8 cellular contexts compared by ENCODE assay signal in genomic region chr6:104527761-104528415, GRCh38.
DNase-seq lines count a peak whose midpoint lies in the region; ATAC-seq and TF ChIP-seq lines count a peak whose summit lies in the region.

No MANE protein-coding gene starts in this region.

- H3K27ac ChIP-seq in GM23248 (no peak overlapping the region), hepatocyte (peak overlapping the region; percentile 67)

- H3K27me3 Mint-ChIP-seq in T-helper 17 cell, result peaks cover 42% of the 10 kb centered on the region
- peaks cover 0 to 3% of the 10 kb centered on the region in 2 donors for H3K27me3 Mint-ChIP-seq in natural killer cell (ENCODE audit: low read depth in 2 of 2)

- intact Hi-C loops in posterior vena cava (cut with DNase I), result loop anchor here in 1 of 2 donors (5.0 kb wide), 1 partner anchor 1656 kb away; no protein-coding TSS in a partner anchor
- intact Hi-C loops in natural killer cell (cut with micrococcal nuclease), result no loop called here

- H3F3A ChIP-seq in GM23248 (ENCODE audit: insufficient read depth), result no peaks in the 10 kb centered on the region

- ATAC-seq in T-helper 17 cell (no peak), natural killer cell (no peak)

- H3K36me3 ChIP-seq in GM23248 (ENCODE audit: low read depth), result no peaks in the 10 kb centered on the region
- no peaks in the 10 kb centered on the region for H3K36me3 ChIP-seq in hepatocyte (replicated peaks; ENCODE audit: insufficient read depth, low read depth)

- H3K9me3 ChIP-seq in GM23248 (ENCODE audit: low read depth), result no peaks in the 10 kb centered on the region
- H3K9me3 ChIP-seq in T-helper 17 cell (ENCODE audit: control insufficient read depth, low read length, poor library complexity, severe bottlenecking), result no peaks in the 10 kb centered on the region
- H3K9me3 ChIP-seq in hepatocyte (ENCODE audit: low read depth), result no peaks in the 10 kb centered on the region

- H4K20me1 ChIP-seq in GM23248 (ENCODE audit: insufficient read depth), result no peaks in the 10 kb centered on the region
- H4K20me1 ChIP-seq in hepatocyte (ENCODE audit: insufficient read depth, poor library complexity, severe bottlenecking), result no peaks in the 10 kb centered on the region

- no peaks in the 10 kb centered on the region for H3K9me2 ChIP-seq in GM23248 (ENCODE audit: insufficient read depth)
- no peaks in the 10 kb centered on the region for H3K9me2 ChIP-seq in hepatocyte (replicated peaks; ENCODE audit: insufficient read depth)

- peaks cover 7% of the 10 kb centered on the region; the same call in 1 of the 2 replicates for H3K27me3 ChIP-seq in GM23248 (replicated peaks; ENCODE audit: insufficient read depth)
- no peaks in the 10 kb centered on the region for H3K27me3 ChIP-seq in hepatocyte

- no peaks in the 10 kb centered on the region for H3K9me3 Mint-ChIP-seq in natural killer cell

- peak; percentile 38 for DNase-seq in A172 (ENCODE audit: low spot score)
- DNase-seq in GM23248, result peak; percentile 43
- DNase-seq in T-helper 17 cell, result no peak
- DNase-seq in hepatocyte (ENCODE audit: low spot score), result peak; percentile 30
- no peak for DNase-seq in NCI-H345 treated with DMSO at 0.1 percent for 48 hours (lab: John Stamatoyannopoulos, UW; ENCODE audit: unreplicated experiment)
- DNase-seq in posterior vena cava (ENCODE audit: low spot score), result no peak
- no peak for DNase-seq in NCI-H2171 treated with DMSO at 0.1 percent for 48 hours (lab: John Stamatoyannopoulos, UW)
- DNase-seq in natural killer cell, result no peak

- H3K4me3 Mint-ChIP-seq in T-helper 17 cell (no peak overlapping the region), natural killer cell (no peak overlapping the region)

- H3K4me3 ChIP-seq in GM23248, result no peak overlapping the region
- H3K4me3 ChIP-seq in hepatocyte, result no peak overlapping the region

- H3K79me2 ChIP-seq in GM23248 (ENCODE audit: insufficient read depth) (no peaks in the 10 kb centered on the region), hepatocyte (no peaks in the 10 kb centered on the region)

- no peak overlapping the region for H2AFZ ChIP-seq in GM23248
- H2AFZ ChIP-seq in hepatocyte, result no peak overlapping the region

- H3K4me2 ChIP-seq in GM23248 (ENCODE audit: unreplicated experiment) (no peak overlapping the region), hepatocyte (no peak overlapping the region)

- H3K9ac ChIP-seq in GM23248, result no peak overlapping the region

- H3K4me1 ChIP-seq in GM23248 (ENCODE audit: insufficient read depth) (no peaks in the 10 kb centered on the region), hepatocyte (ENCODE audit: insufficient read depth) (peaks cover 21% of the 10 kb centered on the region)

- H3K36me3 Mint-ChIP-seq in T-helper 17 cell (ENCODE audit: low read depth) (peaks cover 2% of the 10 kb centered on the region), natural killer cell (no peaks in the 10 kb centered on the region)

- in situ Hi-C loops in GM23248 (cut with MboI), result no loop called here

- 41 to 46% methylated on average over 10 of the region's 10 CpGs for WGBS in GM23248 (ENCODE audit: low coverage in 1 of 2, low lambda C conversion rate in 2 of 2, missing lambda C conversion rate in 2 of 2), 2 experiments
- WGBS in hepatocyte (ENCODE audit: low lambda C conversion rate, missing lambda C conversion rate), result 75% methylated on average over 10 of the region's 10 CpGs

- H3K27ac Mint-ChIP-seq in T-helper 17 cell (peak overlapping the region; percentile 73), natural killer cell (no peak overlapping the region)

- TF ChIP-seq CTCF in hepatocyte (IDR thresholded peaks at IDR 0.05; ENCODE audit: poor library complexity) (peak; percentile 33), natural killer cell (IDR thresholded peaks at IDR 0.05) (no peak)

- H3K4me1 Mint-ChIP-seq in T-helper 17 cell (peaks cover 14% of the 10 kb centered on the region), natural killer cell (peaks cover 0 to 6% of the 10 kb centered on the region in 2 donors)

Comparison
In these comparisons a context has a peak if more than half of its experiments do, and no peak if none do; other contexts are left out.
1. DNase-seq: peak in A172 (single experiment), GM23248 (single experiment) and hepatocyte (single experiment); none in T-helper 17 cell (0 of 3), NCI-H345 treated with DMSO at 0.1 percent for 48 hours (single experiment), posterior vena cava (single experiment), NCI-H2171 treated with DMSO at 0.1 percent for 48 hours (single experiment) and natural killer cell (single experiment).